In genomic region chr7:17617857-17618651, GRCh38 we compare ENCODE assay signal across 18 cellular contexts.
DNase-seq lines count a peak whose midpoint lies in the region; ATAC-seq and TF ChIP-seq lines count a peak whose summit lies in the region.
"Had no signal": no experiment of that assay in that cellular context is flagged by ENCODE, and none has a peak within 500 bp of the region (broad histone marks: within the 10 kb centered on the region; RNA-seq: fewer than 3 reads in every experiment).

No MANE protein-coding gene starts in this region.

- H3K4me3 Mint-ChIP-seq in type B pancreatic cell: peak overlapping the region; percentile 64
- no peak overlapping the region for H3K4me3 Mint-ChIP-seq in activated T-helper 17 cell treated with anti-CD3 and anti-CD28 coated beads, Interleukin-2, amount 50 U/mL, for 72 hours
- H3K4me3 Mint-ChIP-seq: CD4-positive, CD25-positive, alpha-beta regulatory T cell; HFFc6 had no signal

- peaks cover 11% of the 10 kb centered on the region for H3K4me1 Mint-ChIP-seq in type B pancreatic cell (ENCODE audit: unreplicated experiment)
- no peaks in the 10 kb centered on the region for H3K4me1 Mint-ChIP-seq in activated T-helper 17 cell treated with anti-CD3 and anti-CD28 coated beads, Interleukin-2, amount 50 U/mL, for 72 hours
- H3K4me1 Mint-ChIP-seq: CD4-positive, CD25-positive, alpha-beta regulatory T cell had no signal

- H3K27me3 ChIP-seq in colonic mucosa: no peaks in the 10 kb centered on the region
- H3K27me3 ChIP-seq in lower lobe of right lung (ENCODE audit: low read depth): no peaks in the 10 kb centered on the region

- intact Hi-C loops in colonic mucosa (cut with DNase I): no loop called here
- intact Hi-C loops in lower lobe of right lung (cut with DNase I): no loop called here

- ATAC-seq in lower lobe of right lung (peak; percentile 37 to 57), GM19324 (IDR thresholded peaks at IDR 0.05; ENCODE audit: low FRiP score, unreplicated experiment) (no peak)
- no peak for ATAC-seq in activated T-helper 17 cell treated with anti-CD3 and anti-CD28 coated beads, Interleukin-2, amount 50 U/mL, for 72 hours (replicated peaks)

- H3K9me3 Mint-ChIP-seq in type B pancreatic cell: no peaks in the 10 kb centered on the region
- no peaks in the 10 kb centered on the region for H3K9me3 Mint-ChIP-seq in activated T-helper 17 cell treated with anti-CD3 and anti-CD28 coated beads, Interleukin-2, amount 50 U/mL, for 72 hours
- H3K9me3 Mint-ChIP-seq: HFFc6 had no signal

- H3K36me3 Mint-ChIP-seq in type B pancreatic cell: no peaks in the 10 kb centered on the region
- H3K36me3 Mint-ChIP-seq in activated T-helper 17 cell treated with anti-CD3 and anti-CD28 coated beads, Interleukin-2, amount 50 U/mL, for 72 hours (ENCODE audit: low read depth): no peaks in the 10 kb centered on the region
- H3K36me3 Mint-ChIP-seq: CD4-positive, CD25-positive, alpha-beta regulatory T cell had no signal

- H3K27ac ChIP-seq in colonic mucosa (peak overlapping the region; percentile 6), lower lobe of right lung (peak overlapping the region; percentile 25)
- H3K27ac ChIP-seq: HL-60 had no signal

- H3K4me1 ChIP-seq in colonic mucosa (no peaks in the 10 kb centered on the region), lower lobe of right lung (no peaks in the 10 kb centered on the region)

- H3K9ac ChIP-seq in colonic mucosa (ENCODE audit: low read depth in 2 of 2, low read length in 2 of 2): peak overlapping the region in 1 of 2 donors; percentile 38

- H3K36me3 ChIP-seq in colonic mucosa (no peaks in the 10 kb centered on the region), lower lobe of right lung (no peaks in the 10 kb centered on the region)

- H3K27ac Mint-ChIP-seq in type B pancreatic cell: peak overlapping the region; percentile 67
- no peak overlapping the region for H3K27ac Mint-ChIP-seq in activated T-helper 17 cell treated with anti-CD3 and anti-CD28 coated beads, Interleukin-2, amount 50 U/mL, for 72 hours
- H3K27ac Mint-ChIP-seq: CD4-positive, CD25-positive, alpha-beta regulatory T cell had no signal

- H3K9me3 ChIP-seq in colonic mucosa (no peaks in the 10 kb centered on the region), lower lobe of right lung (no peaks in the 10 kb centered on the region)

- DNase-seq in HT-29 (ENCODE audit: low spot score) (peak; percentile 17), colonic mucosa (no peak), lower lobe of right lung (no peak), type B pancreatic cell (ENCODE audit: extremely low spot score, unreplicated experiment) (no peak), NCI-H1694 (lab: John Stamatoyannopoulos, UW) (no peak)
- DNase-seq: ACHN; CD4-positive, CD25-positive, alpha-beta regulatory T cell; DMS79 treated with DMSO at 0.1 percent for 48 hours; HFFc6; NCI-H1105 treated with DMSO at 0.1 percent for 48 hours; NCI-H1930; NCI-H2171; NCI-H446 treated with DMSO at 0.1 percent for 48 hours; NCI-H774; SHP77 had no signal

- H3K4me3 ChIP-seq in colonic mucosa (no peak overlapping the region), lower lobe of right lung (no peak overlapping the region)

- TF ChIP-seq CTCF in colonic mucosa (IDR thresholded peaks at IDR 0.05) (no peak), lower lobe of right lung (IDR thresholded peaks at IDR 0.05) (no peak), type B pancreatic cell (conservative IDR thresholded peaks at IDR 0.05) (no peak)

- H3K27me3 Mint-ChIP-seq in type B pancreatic cell: no peaks in the 10 kb centered on the region
- no peaks in the 10 kb centered on the region for H3K27me3 Mint-ChIP-seq in activated T-helper 17 cell treated with anti-CD3 and anti-CD28 coated beads, Interleukin-2, amount 50 U/mL, for 72 hours
- H3K27me3 Mint-ChIP-seq: CD4-positive, CD25-positive, alpha-beta regulatory T cell had no signal

Comparison
In these comparisons a context has a peak if more than half of its experiments do, and no peak if none do; other contexts are left out.
1. ATAC-seq: peak in lower lobe of right lung (2 of 2); none in GM19324 (single experiment) and activated T-helper 17 cell treated with anti-CD3 and anti-CD28 coated beads, Interleukin-2, amount 50 U/mL, for 72 hours (single experiment).